ENCODE assay signal across 16 cellular contexts in genomic region chr3:112012205-112012604, GRCh38. TPM values are rescaled to one million over a fixed set of nuclear protein-coding genes. Genes with fewer than 3 reads are reported as not detected.
DNase-seq lines count a peak whose midpoint lies in the region; ATAC-seq and TF ChIP-seq lines count a peak whose summit lies in the region.
"Had no signal": no experiment of that assay in that cellular context is flagged by ENCODE, and none has a peak within 500 bp of the region (broad histone marks: within the 10 kb centered on the region; RNA-seq: fewer than 3 reads in every experiment).

No MANE protein-coding gene starts in this region.

- peak overlapping the region; percentile 27 for H3K27ac Mint-ChIP-seq in activated T-helper 17 cell treated with anti-CD3 and anti-CD28 coated beads, Interleukin-2, amount 50 U/mL, for 72 hours
- H3K27ac Mint-ChIP-seq in nephron, result peak overlapping the region; percentile 7 to 74 (median 17)
- H3K27ac Mint-ChIP-seq: CD4-positive, alpha-beta T cell had no signal

- H3K27me3 ChIP-seq in heart right ventricle, result no peaks in the 10 kb centered on the region
- no peaks in the 10 kb centered on the region for H3K27me3 ChIP-seq in thyroid gland

- DNase-seq in heart right ventricle, result no peak
- DNase-seq in cardiac septum (ENCODE audit: low spot score), result no peak
- DNase-seq in thyroid gland, result no peak
- no peak for DNase-seq in central memory CD4-positive, alpha-beta T cell
- DNase-seq: ACHN; C1 segment of cervical spinal cord; Calu3; CD4-positive, alpha-beta T cell; DMS 273 treated with DMSO at 0.1 percent for 48 hours had no signal

- H3K4me1 Mint-ChIP-seq in activated T-helper 17 cell treated with anti-CD3 and anti-CD28 coated beads, Interleukin-2, amount 50 U/mL, for 72 hours, result peaks cover 11% of the 10 kb centered on the region
- H3K4me1 Mint-ChIP-seq in nephron, result peaks cover 56% of the 10 kb centered on the region

- H3K27me3 Mint-ChIP-seq in activated T-helper 17 cell treated with anti-CD3 and anti-CD28 coated beads, Interleukin-2, amount 50 U/mL, for 72 hours, result no peaks in the 10 kb centered on the region
- no peaks in the 10 kb centered on the region for H3K27me3 Mint-ChIP-seq in nephron (ENCODE audit: low read depth)
- H3K27me3 Mint-ChIP-seq: CD4-positive, alpha-beta T cell had no signal

- no peak overlapping the region for H3K4me3 Mint-ChIP-seq in activated T-helper 17 cell treated with anti-CD3 and anti-CD28 coated beads, Interleukin-2, amount 50 U/mL, for 72 hours
- no peak overlapping the region for H3K4me3 Mint-ChIP-seq in nephron
- H3K4me3 Mint-ChIP-seq: CD4-positive, alpha-beta T cell had no signal

- H3K4me1 ChIP-seq in heart right ventricle (peaks cover 0 to 52% (median 35%) of the 10 kb centered on the region in 9 donors), thyroid gland (peaks cover 11 to 40% of the 10 kb centered on the region in 2 donors)
- H3K4me1 ChIP-seq: HAP-1 had no signal

- ATAC-seq in heart right ventricle (peak in 5 of 8 donors; percentile 41 to 82 (median 76)), HG02588 (IDR thresholded peaks at IDR 0.05; ENCODE audit: unreplicated experiment) (no peak)
- ATAC-seq in activated T-helper 17 cell treated with anti-CD3 and anti-CD28 coated beads, Interleukin-2, amount 50 U/mL, for 72 hours (replicated peaks), result no peak

- H3K36me3 ChIP-seq in heart right ventricle, result no peaks in the 10 kb centered on the region
- no peaks in the 10 kb centered on the region for H3K36me3 ChIP-seq in thyroid gland
- H3K36me3 ChIP-seq: HAP-1 had no signal

- intact Hi-C loops in heart right ventricle (cut with DNase I), result loop anchor here in 3 of 10 donors (2.0 to 5.0 kb wide), 4 partner anchors 23 to 343 kb away; partner anchors contain the start of gene ABHD10 (in 1 of the 3)
- intact Hi-C loops in cardiac septum (cut with DNase I), result loop anchor here (2.0 kb wide), 1 partner anchor 23 kb away; no protein-coding TSS in a partner anchor
- intact Hi-C loops in thyroid gland (cut with DNase I), result no loop called here

- TF ChIP-seq CTCF in heart right ventricle (IDR thresholded peaks at IDR 0.05) (no peak), nephron (IDR thresholded peaks at IDR 0.05; ENCODE audit: unreplicated experiment in 3 of 3) (no peak), thyroid gland (IDR thresholded peaks at IDR 0.05) (no peak)

- no peaks in the 10 kb centered on the region for H3K36me3 Mint-ChIP-seq in activated T-helper 17 cell treated with anti-CD3 and anti-CD28 coated beads, Interleukin-2, amount 50 U/mL, for 72 hours (ENCODE audit: low read depth)
- H3K36me3 Mint-ChIP-seq in nephron (ENCODE audit: low read depth), result peaks cover 7% of the 10 kb centered on the region

- H3K27ac ChIP-seq in heart right ventricle, result peak overlapping the region; percentile 10 to 82 (median 59)
- H3K27ac ChIP-seq in thyroid gland, result peak overlapping the region in 2 of 3 donors; percentile 43 to 55

- no peaks in the 10 kb centered on the region for H3K9me3 Mint-ChIP-seq in activated T-helper 17 cell treated with anti-CD3 and anti-CD28 coated beads, Interleukin-2, amount 50 U/mL, for 72 hours
- H3K9me3 Mint-ChIP-seq in nephron, result no peaks in the 10 kb centered on the region
- H3K9me3 Mint-ChIP-seq: CD4-positive, alpha-beta T cell had no signal

- no peak for TF ChIP-seq POLR2A in thyroid gland (IDR thresholded peaks at IDR 0.05)

- WGBS in heart right ventricle, 2 donors, result 6 to 7% methylated on average over 2 of the region's 2 CpGs
- WGBS in thyroid gland, 2 donors, result 44 to 66% methylated on average over 2 of the region's 2 CpGs

- H3K4me3 ChIP-seq in heart right ventricle (no peak overlapping the region), thyroid gland (replicated peaks in 1 of 3) (no peak overlapping the region)
- H3K4me3 ChIP-seq: HAP-1 had no signal

- no peaks in the 10 kb centered on the region for H3K9me3 ChIP-seq in heart right ventricle
- no peaks in the 10 kb centered on the region for H3K9me3 ChIP-seq in thyroid gland
- H3K9me3 ChIP-seq: HAP-1 had no signal

RNA-seq across cellular contexts. Expression of gene TAGLN3, which starts 13.5 kb away (rescaled TPM):
- 1 to 10 TPM in 2 of 10 donors, under 1 TPM in 5, not detected in 3; 0.36 to 1.1 (median 0.58) TPM for total RNA-seq in heart right ventricle
- under 1 TPM; 0.10 to 0.66 TPM for polyA plus RNA-seq in heart right ventricle
- 0.46 TPM for total RNA-seq in cardiac septum
- total RNA-seq in activated T-helper 17 cell treated with anti-CD3 and anti-CD28 coated beads, Interleukin-2, amount 50 U/mL, for 72 hours, result 1 to 10 TPM in 1 of 2 donors, under 1 TPM in 1; 0.56 to 7.1 TPM
- 1 to 10 TPM in 1 of 4 donors, under 1 TPM in 1, not detected in 2; 0.22 to 2.6 TPM for total RNA-seq in thyroid gland
- total RNA-seq: A172, Calu3 had no signal

RNA-seq across cellular contexts. Expression of gene TMPRSS7, which starts 22.3 kb away (rescaled TPM):
- not detected for total RNA-seq in heart right ventricle
- not detected for polyA plus RNA-seq in heart right ventricle
- total RNA-seq in cardiac septum, result not detected
- total RNA-seq in activated T-helper 17 cell treated with anti-CD3 and anti-CD28 coated beads, Interleukin-2, amount 50 U/mL, for 72 hours, result 1 to 10 TPM in 1 of 2 donors, under 1 TPM in 1; 0.24 to 1.6 TPM
- total RNA-seq in thyroid gland, result under 1 TPM in 1 of 4 donors, not detected in 3; 0.11 TPM
- total RNA-seq: Calu3, Daoy, H1 had no signal
- polyA plus RNA-seq: H1 had no signal

RNA-seq across cellular contexts. Expression of gene ABHD10, which starts 33.4 kb away (rescaled TPM):
- total RNA-seq in heart right ventricle (10 to 100 TPM; 42.5 to 57.8 (median 50.1) TPM), cardiac septum (34.6 TPM), thyroid gland (10 to 100 TPM; 40.8 to 54.9 (median 50.6) TPM)
- polyA plus RNA-seq in heart right ventricle, result 10 to 100 TPM; 10.5 to 51.1 TPM
- total RNA-seq in activated T-helper 17 cell treated with anti-CD3 and anti-CD28 coated beads, Interleukin-2, amount 50 U/mL, for 72 hours, result 10 to 100 TPM; 63.3 to 84.9 TPM

Comparison
In these comparisons a context has a peak if more than half of its experiments do, and no peak if none do; other contexts are left out.
1. ATAC-seq: peak in heart right ventricle (5 of 8); none in activated T-helper 17 cell treated with anti-CD3 and anti-CD28 coated beads, Interleukin-2, amount 50 U/mL, for 72 hours (single experiment) and HG02588 (single experiment).